In the genomic region with DNA sequence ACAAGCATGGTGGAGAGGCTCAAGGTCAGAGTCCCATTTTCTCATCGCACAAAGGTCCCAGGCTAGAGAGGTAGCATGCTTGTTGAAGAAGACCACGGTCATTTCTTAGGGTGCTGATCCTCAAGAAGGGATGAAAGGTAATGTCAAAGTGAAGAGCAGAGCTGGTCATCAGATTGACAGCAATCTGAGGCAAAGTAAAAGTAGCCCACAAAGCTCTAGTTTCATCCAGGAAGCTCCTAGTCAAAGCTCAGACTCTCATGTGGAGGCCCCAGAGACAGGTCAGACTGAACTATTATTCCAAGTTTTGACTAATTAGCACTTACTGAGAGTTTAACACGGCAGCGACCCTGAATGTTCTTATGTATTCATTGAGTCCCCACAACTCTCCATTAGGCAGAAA, we compare ENCODE assay signal across 24 cellular contexts.
DNase-seq lines count a peak whose midpoint lies in the region; ATAC-seq, FAIRE-seq and TF ChIP-seq lines count a peak whose summit lies in the region.
"Had no signal": no experiment of that assay in that cellular context is flagged by ENCODE, and none has a peak within 500 bp of the region (broad histone marks: within the 10 kb centered on the region; RNA-seq: fewer than 3 reads in every experiment).

No MANE protein-coding gene starts in this region.

- no CpG with 5 or more reads among the region's 4 CpGs for WGBS in H9 (ENCODE audit: extremely low coverage, insufficient read length, low lambda C conversion rate)
- 3% methylated on average over 4 of the region's 4 CpGs for WGBS in HepG2 (ENCODE audit: low lambda C conversion rate)

- POLR2A ChIA-PET in HepG2 (lab: Yijun Ruan, JAX), result no interaction called here

- H2AFZ ChIP-seq in H9 (ENCODE audit: low read length) (no peak overlapping the region), osteoblast (ENCODE audit: low read length) (no peak overlapping the region), HepG2 (ENCODE audit: low read length) (no peak overlapping the region)

- H3K4me1 ChIP-seq in H9 (ENCODE audit: insufficient read depth, low read length), result no peaks in the 10 kb centered on the region
- no peaks in the 10 kb centered on the region for H3K4me1 ChIP-seq in osteoblast (ENCODE audit: insufficient read depth, low read length)
- no peaks in the 10 kb centered on the region for H3K4me1 ChIP-seq in HepG2 (ENCODE audit: insufficient read depth, low read length)
- H3K4me1 ChIP-seq: Caco-2 had no signal

- H3K23me2 ChIP-seq in H9 (ENCODE audit: insufficient read length, low read depth, low read length, poor library complexity, severe bottlenecking), result no peaks in the 10 kb centered on the region

- no peak overlapping the region for H3K14ac ChIP-seq in H9 (ENCODE audit: insufficient read depth, low read length)

- DNase-seq in GM12865 (ENCODE audit: low read depth) (peak; percentile 1), H9 (no peak), osteoblast (ENCODE audit: insufficient read length, low spot score, missing footprints) (peak; percentile 51), NCI-H1092 (lab: John Stamatoyannopoulos, UW) (no peak), HepG2 (ENCODE audit: low spot score) (no peak), NCI-H1436 (lab: John Stamatoyannopoulos, UW) (no peak)
- DNase-seq: 8988T; AML-193; Caco-2; Calu3; CD4-positive, alpha-beta T cell; CD8-positive, alpha-beta T cell; DMS79 treated with DMSO at 0.1 percent for 48 hours; GF-D8 had no signal

- in situ Hi-C loops in HepG2 (cut with HindIII; ENCODE audit: extremely low pct_ligation_motif_present, low pct_unique_long_range_greater_than_20kb), result no loop called here

- TF ChIP-seq RAD21 in HepG2 (CRISPR knock-in tag; IDR thresholded peaks at IDR 0.05), result no peak

- H3K9me3 ChIP-seq in H9 (ENCODE audit: control insufficient read depth, low read depth, low read length) (no peaks in the 10 kb centered on the region), osteoblast (ENCODE audit: low read depth, low read length) (no peaks in the 10 kb centered on the region), HepG2 (ENCODE audit: low read length) (no peaks in the 10 kb centered on the region)
- H3K9me3 ChIP-seq: BLaER1 treated with 17β-estradiol and CSF1 and Interleukin-3, amounts not matched to agents 10 nM and 100 nM; Caco-2 had no signal

- H4K91ac ChIP-seq in H9 (ENCODE audit: insufficient read length, low read depth, low read length), result no peak overlapping the region

- TF ChIP-seq POLR2A in HepG2 (IDR thresholded peaks at IDR 0.05; ENCODE audit: insufficient read depth in 1 of 2, low read depth in 2 of 2, low read length in 2 of 2), result no peak

- no peak overlapping the region for H3K27ac ChIP-seq in H9 (ENCODE audit: insufficient read length, low read depth, low read length)
- H3K27ac ChIP-seq in osteoblast (ENCODE audit: low read depth, low read length), result no peak overlapping the region
- H3K27ac ChIP-seq in HepG2 (ENCODE audit: extremely low read length, insufficient read depth, low read length), result no peak overlapping the region
- H3K27ac ChIP-seq: BLaER1 treated with 17β-estradiol and CSF1 and Interleukin-3, amounts not matched to agents 10 nM and 100 nM; C4-2B had no signal

- peaks cover 3% of the 10 kb centered on the region in 2 experiments; a peak in 3 of 4 replicates for H3K4me1 Mint-ChIP-seq in H9
- H3K4me1 Mint-ChIP-seq: B cell had no signal

- no peaks in the 10 kb centered on the region for H4K20me1 ChIP-seq in H9 (ENCODE audit: control insufficient read depth, insufficient read depth, insufficient read length)
- no peaks in the 10 kb centered on the region for H4K20me1 ChIP-seq in osteoblast (ENCODE audit: insufficient read depth, low read length)
- no peaks in the 10 kb centered on the region for H4K20me1 ChIP-seq in HepG2 (ENCODE audit: insufficient read depth, low read length)
- H4K20me1 ChIP-seq: BLaER1 treated with 17β-estradiol and CSF1 and Interleukin-3, amounts not matched to agents 10 nM and 100 nM had no signal

- H3K4me3 Mint-ChIP-seq in H9, result no peak overlapping the region
- H3K4me3 Mint-ChIP-seq: B cell; CD4-positive, alpha-beta T cell; CD8-positive, alpha-beta T cell had no signal

- ATAC-seq in GM21447 (IDR thresholded peaks at IDR 0.05; ENCODE audit: unreplicated experiment) (no peak), HepG2 (no peak)
- ATAC-seq: CD8-positive, alpha-beta T cell; GM12878 had no signal

- no peaks in the 10 kb centered on the region for H3K27me3 ChIP-seq in H9 (ENCODE audit: insufficient read depth, low read length)
- no peaks in the 10 kb centered on the region for H3K27me3 ChIP-seq in osteoblast (ENCODE audit: insufficient read depth, low read length)
- H3K27me3 ChIP-seq in HepG2 (ENCODE audit: control insufficient read depth in 1 of 2, insufficient read depth in 2 of 2, low read length in 2 of 2), result no peaks in the 10 kb centered on the region
- H3K27me3 ChIP-seq: BLaER1 treated with 17β-estradiol and CSF1 and Interleukin-3, amounts not matched to agents 10 nM and 100 nM had no signal

- TF ChIP-seq EP300 in HepG2 (IDR thresholded peaks at IDR 0.05; ENCODE audit: low read depth in 2 of 2, low read length in 2 of 2), result no peak
- no peak for TF ChIP-seq EP300 in HepG2 (CRISPR knock-in tag; IDR thresholded peaks at IDR 0.05; ENCODE audit: borderline replicate concordance)

- no peak overlapping the region for H2BK20ac ChIP-seq in H9 (ENCODE audit: low read depth, low read length, poor library complexity, severe bottlenecking)

- no peak overlapping the region for H4K8ac ChIP-seq in H9 (replicated peaks; ENCODE audit: insufficient read length, low read depth, low read length)

- peak overlapping the region; percentile 69 for H3K23ac ChIP-seq in H9 (ENCODE audit: insufficient read length, low read depth, low read length)

- H3K4me2 ChIP-seq in H9 (ENCODE audit: insufficient read depth, insufficient read length, low read length) (no peak overlapping the region), osteoblast (ENCODE audit: insufficient read depth, low read length) (no peak overlapping the region), HepG2 (ENCODE audit: low read depth, low read length) (no peak overlapping the region)
- H3K4me2 ChIP-seq: BLaER1 treated with 17β-estradiol and CSF1 and Interleukin-3, amounts not matched to agents 10 nM and 100 nM had no signal

- H3K56ac ChIP-seq in H9 (ENCODE audit: insufficient read length, low read depth, low read length), result no peak overlapping the region

- no peak overlapping the region for H2BK15ac ChIP-seq in H9 (ENCODE audit: low read depth, low read length)

- no peaks in the 10 kb centered on the region for H3K79me1 ChIP-seq in H9 (ENCODE audit: insufficient read depth, low read depth, low read length, poor library complexity, severe bottlenecking)

- H3K9ac ChIP-seq in H9 (ENCODE audit: extremely low read depth, insufficient read length, low read length) (no peak overlapping the region), HepG2 (ENCODE audit: insufficient read depth, low read depth, low read length) (no peak overlapping the region)
- H3K9ac ChIP-seq: BLaER1 treated with 17β-estradiol and CSF1 and Interleukin-3, amounts not matched to agents 10 nM and 100 nM had no signal

- H3K27ac Mint-ChIP-seq in H9, result no peak overlapping the region
- H3K27ac Mint-ChIP-seq: B cell; CD4-positive, alpha-beta T cell; CD8-positive, alpha-beta T cell had no signal

- no peak overlapping the region for H2BK120ac ChIP-seq in H9 (ENCODE audit: low read depth, low read length, poor library complexity, severe bottlenecking)

- no peak for FAIRE-seq in HepG2 (lab: Jason Lieb, UNC)
- FAIRE-seq: A204.1, D721Med, G401.6, GM12878, GM12892, GM18507 had no signal

- no peaks in the 10 kb centered on the region for H3K36me3 ChIP-seq in osteoblast (ENCODE audit: insufficient read depth, low read length)
- H3K36me3 ChIP-seq in HepG2 (replicated peaks in 1 of 2; ENCODE audit: control insufficient read depth in 1 of 2, insufficient read depth in 2 of 2, low read length in 2 of 2), result no peaks in the 10 kb centered on the region
- H3K36me3 ChIP-seq: BLaER1 treated with 17β-estradiol and CSF1 and Interleukin-3, amounts not matched to agents 10 nM and 100 nM had no signal

- H3K18ac ChIP-seq in H9 (ENCODE audit: insufficient read length, low read depth, low read length), result no peak overlapping the region

- no TSS peak for BruUV-seq in HepG2 (replicated peaks; lab: Mats Ljungman, UMichigan)

- H3K4ac ChIP-seq in H9 (ENCODE audit: low read depth, low read length), result no peak overlapping the region

- no peak overlapping the region for H3T11ph ChIP-seq in H9 (ENCODE audit: low read length)

- H2BK12ac ChIP-seq in H9 (ENCODE audit: insufficient read length, low read depth, low read length), result no peak overlapping the region

- intact Hi-C loops in HepG2 (cut with micrococcal nuclease; ENCODE audit: unreplicated experiment), result no loop called here

- no peak overlapping the region for H4K5ac ChIP-seq in H9 (ENCODE audit: insufficient read length, low read depth, low read length)

- no peak overlapping the region for H2AK5ac ChIP-seq in H9 (ENCODE audit: insufficient read length, low read length)

- CTCF ChIA-PET in HepG2 (lab: Yijun Ruan, JAX; ENCODE audit: low intra/inter-chr PET ratio, low total read pairs), result no interaction called here

- H3K27me3 Mint-ChIP-seq in H9 (ENCODE audit: low read depth), result no peaks in the 10 kb centered on the region

- H3K79me2 ChIP-seq in H9 (ENCODE audit: insufficient read depth, low read length), result no peaks in the 10 kb centered on the region
- no peaks in the 10 kb centered on the region for H3K79me2 ChIP-seq in osteoblast (ENCODE audit: insufficient read depth, low read length)
- H3K79me2 ChIP-seq in HepG2 (ENCODE audit: insufficient read depth, low read length), result no peaks in the 10 kb centered on the region

- H2BK5ac ChIP-seq in H9 (ENCODE audit: insufficient read length, low read length), result no peak overlapping the region

- TF ChIP-seq CTCF in GM12865 (IDR thresholded peaks at IDR 0.05; ENCODE audit: insufficient read depth, low read depth, low read length, missing control alignments) (no peak), H9 (conservative IDR thresholded peaks at IDR 0.05) (no peak), osteoblast (IDR thresholded peaks at IDR 0.05; ENCODE audit: extremely low read depth, low read depth, low read length) (no peak), HepG2 (CRISPR knock-in tag; IDR thresholded peaks at IDR 0.05) (no peak)

- H3K9me3 Mint-ChIP-seq in H9, result no peaks in the 10 kb centered on the region
- H3K9me3 Mint-ChIP-seq: CD4-positive, alpha-beta T cell; CD8-positive, alpha-beta T cell had no signal

- H3K36me3 Mint-ChIP-seq in H9 (ENCODE audit: insufficient read depth in 1 of 3, low read depth in 3 of 3), result no peaks in the 10 kb centered on the region
- H3K36me3 Mint-ChIP-seq: CD8-positive, alpha-beta T cell had no signal

- H3K4me3 ChIP-seq in GM12865 (ENCODE audit: low read depth, low read length) (no peak overlapping the region), osteoblast (ENCODE audit: insufficient read depth, low read length) (no peak overlapping the region), HepG2 (replicated peaks in 1 of 3; ENCODE audit: insufficient read depth in 1 of 3, low read depth in 2 of 3, low read length in 3 of 3) (no peak overlapping the region)
- H3K4me3 ChIP-seq: BLaER1 treated with 17β-estradiol and CSF1 and Interleukin-3, amounts not matched to agents 10 nM and 100 nM; GM12878 had no signal

TF ChIP-seq in HepG2, 621 proteins besides CTCF, POLR2A, EP300 and RAD21 (continues in another document):
- TF ChIP-seq MED8 (CRISPR knock-in tag; IDR thresholded peaks at IDR 0.05; ENCODE audit: insufficient replicate concordance) (no peak), ZNF530 (CRISPR knock-in tag; IDR thresholded peaks at IDR 0.05; ENCODE audit: low read depth) (no peak), ZMYM2 (CRISPR knock-in tag; IDR thresholded peaks at IDR 0.05) (no peak)

Comparison
In these comparisons a context has a peak if more than half of its experiments do, and no peak if none do; other contexts are left out.
1. DNase-seq: peak in GM12865 (single experiment) and osteoblast (single experiment); none in H9 (single experiment), NCI-H1092 (single experiment), HepG2 (single experiment) and NCI-H1436 (single experiment).